Comparison of ENCODE assay signal across 11 cellular contexts in genomic region chr12:59636945-59637656, GRCh38. TPM values are rescaled to one million over a fixed set of nuclear protein-coding genes. Genes with fewer than 3 reads are reported as not detected.
DNase-seq lines count a peak whose midpoint lies in the region; ATAC-seq and TF ChIP-seq lines count a peak whose summit lies in the region.
"Had no signal": no experiment of that assay in that cellular context is flagged by ENCODE, and none has a peak within 500 bp of the region (broad histone marks: within the 10 kb centered on the region; RNA-seq: fewer than 3 reads in every experiment).

No MANE protein-coding gene starts in this region.

- no peak overlapping the region for H3K27ac ChIP-seq in smooth muscle cell (ENCODE audit: low read depth)
- H3K27ac ChIP-seq: skin epidermis had no signal

- H3K36me3 ChIP-seq in smooth muscle cell (ENCODE audit: low read depth), result no peaks in the 10 kb centered on the region

- peak overlapping the region; percentile 81 to 86 for H3K27ac Mint-ChIP-seq in natural killer cell treated with Interleukin-12 subunit alpha and Interleukin-12 subunit beta and Interleukin-15 and Interleukin-18, amount 100 ng/mL, for 72 hours
- H3K27ac Mint-ChIP-seq: HFFc6 had no signal

- no peaks in the 10 kb centered on the region for H3K9me3 ChIP-seq in smooth muscle cell (replicated peaks; ENCODE audit: low read depth)

- no peaks in the 10 kb centered on the region for H4K20me1 ChIP-seq in smooth muscle cell (ENCODE audit: low read depth)

- 93% methylated on average over 3 of the region's 3 CpGs for WGBS in smooth muscle cell (ENCODE audit: low lambda C conversion rate)

- no peak for TF ChIP-seq CTCF in smooth muscle cell (IDR thresholded peaks at IDR 0.05; ENCODE audit: borderline replicate concordance, insufficient read depth, poor library complexity, severe bottlenecking)

- no peaks in the 10 kb centered on the region for H3K79me2 ChIP-seq in smooth muscle cell (ENCODE audit: low read depth)

- peaks cover 5% of the 10 kb centered on the region for H3K4me1 ChIP-seq in smooth muscle cell (ENCODE audit: low read depth)

- H3K4me2 ChIP-seq in smooth muscle cell, result no peak overlapping the region

- H3K4me3 Mint-ChIP-seq in natural killer cell treated with Interleukin-12 subunit alpha and Interleukin-12 subunit beta and Interleukin-15 and Interleukin-18, amount 100 ng/mL, for 72 hours, result peak overlapping the region; percentile 70
- H3K4me3 Mint-ChIP-seq: HFFc6, neural crest cell had no signal

- no peak for DNase-seq in natural killer cell treated with Interleukin-12 subunit alpha and Interleukin-12 subunit beta and Interleukin-15 and Interleukin-18, amount 100 ng/mL, for 72 hours (ENCODE audit: low spot score)
- DNase-seq in activated gamma-delta T cell (lab: John Stamatoyannopoulos, UW), result no peak
- no peak for DNase-seq in smooth muscle cell (lab: John Stamatoyannopoulos, UW; ENCODE audit: unreplicated experiment)
- DNase-seq in HuH-7.5 (ENCODE audit: low spot score), result no peak
- DNase-seq: HFFc6, NCI-H1694 treated with DMSO at 0.1 percent for 48 hours had no signal

- H3K4me1 Mint-ChIP-seq in natural killer cell treated with Interleukin-12 subunit alpha and Interleukin-12 subunit beta and Interleukin-15 and Interleukin-18, amount 100 ng/mL, for 72 hours (ENCODE audit: low read depth in 2 of 2), result peaks cover 35 to 45% of the 10 kb centered on the region in 2 donors

- H3F3A ChIP-seq in smooth muscle cell (ENCODE audit: low read depth), result no peaks in the 10 kb centered on the region

- H3K36me3 Mint-ChIP-seq in natural killer cell treated with Interleukin-12 subunit alpha and Interleukin-12 subunit beta and Interleukin-15 and Interleukin-18, amount 100 ng/mL, for 72 hours, result peaks cover under 1% of the 10 kb centered on the region

- no peak overlapping the region for H3K4me3 ChIP-seq in smooth muscle cell
- H3K4me3 ChIP-seq: skin epidermis had no signal

- peaks cover 3% of the 10 kb centered on the region for H3K9me3 Mint-ChIP-seq in natural killer cell treated with Interleukin-12 subunit alpha and Interleukin-12 subunit beta and Interleukin-15 and Interleukin-18, amount 100 ng/mL, for 72 hours
- H3K9me3 Mint-ChIP-seq: HFFc6, neural crest cell had no signal

- H3K27me3 ChIP-seq in smooth muscle cell (ENCODE audit: low read depth), result no peaks in the 10 kb centered on the region

- H2AFZ ChIP-seq in smooth muscle cell (ENCODE audit: low read depth), result no peak overlapping the region

- ATAC-seq in GM18520 (IDR thresholded peaks at IDR 0.05; ENCODE audit: unreplicated experiment) (peak; percentile 87), GM19468 (IDR thresholded peaks at IDR 0.05; ENCODE audit: extremely low read depth, unreplicated experiment) (peak; percentile 28), HG03095 (IDR thresholded peaks at IDR 0.05; ENCODE audit: unreplicated experiment) (peak; percentile 55)
- peak; percentile 71 to 90 for ATAC-seq in natural killer cell treated with Interleukin-12 subunit alpha and Interleukin-12 subunit beta and Interleukin-15 and Interleukin-18, amount 100 ng/mL, for 72 hours

- no peak overlapping the region for H3K9ac ChIP-seq in smooth muscle cell (ENCODE audit: low read depth)

- H3K27me3 Mint-ChIP-seq in natural killer cell treated with Interleukin-12 subunit alpha and Interleukin-12 subunit beta and Interleukin-15 and Interleukin-18, amount 100 ng/mL, for 72 hours, result no peaks in the 10 kb centered on the region

RNA-seq across cellular contexts. Expression of gene SLC16A7, which starts 41.3 kb away (rescaled TPM):
- total RNA-seq in natural killer cell treated with Interleukin-12 subunit alpha and Interleukin-12 subunit beta and Interleukin-15 and Interleukin-18, amount 100 ng/mL, for 72 hours, result 10 to 100 TPM; 24.2 to 26.1 TPM
- 7.7 and 13.8 TPM in 2 replicates for total RNA-seq in smooth muscle cell
- 1.6 and 1.8 TPM in 2 replicates for polyA plus RNA-seq in smooth muscle cell

Comparison
In these comparisons a context has a peak if more than half of its experiments do, and no peak if none do; other contexts are left out.
1. ATAC-seq: peak in every context shown above with its lines; median percentile 87 in GM18520; 80 in natural killer cell treated with Interleukin-12 subunit alpha and Interleukin-12 subunit beta and Interleukin-15 and Interleukin-18, amount 100 ng/mL, for 72 hours; 55 in HG03095; 28 in GM19468.